In the genomic region with DNA sequence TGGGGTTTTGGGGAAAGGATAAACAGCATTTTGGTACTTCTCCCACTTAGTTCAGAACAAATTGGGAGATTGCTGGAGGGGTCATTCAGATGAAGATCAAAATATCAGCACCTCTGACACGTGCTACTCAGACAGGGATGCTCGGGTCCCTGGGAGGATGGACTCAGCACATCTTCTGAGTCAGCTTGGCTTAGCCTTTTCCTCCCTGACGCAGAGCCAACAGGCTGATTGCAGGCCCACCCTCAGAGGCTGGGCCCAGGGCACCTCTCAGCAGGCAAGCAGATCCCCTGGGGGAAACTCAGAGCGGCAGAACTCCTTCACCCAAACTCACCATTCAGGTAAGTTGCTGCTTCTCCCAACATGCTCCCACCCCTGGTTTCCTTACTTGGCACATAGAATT, we compare ENCODE assay signal across 24 cellular contexts.
"Had no signal": no experiment of that assay in that cellular context is flagged by ENCODE, and none has a peak within 500 bp of the region (broad histone marks: within the 10 kb centered on the region; RNA-seq: fewer than 3 reads in every experiment).

No MANE protein-coding gene starts in this region.

- H3K27ac ChIP-seq: colonic mucosa, pancreas, prostate gland, SK-N-MC, VCaP had no signal

- H3K27ac Mint-ChIP-seq: activated CD4-positive, alpha-beta memory T cell treated with anti-CD3 and anti-CD28 coated beads, Interleukin-2, amount 10 ng/mL, durations not matched to agents 7 days and 5 days; activated CD4-positive, alpha-beta T cell treated with anti-CD3 and anti-CD28 coated beads, Interleukin-2, amount 10 ng/mL, durations not matched to agents 24 days and 14 days; activated naive CD4-positive, alpha-beta T cell treated with anti-CD3 and anti-CD28 coated beads, Interleukin-2, amount 50 U/mL, for 72 hours; activated T-helper 2 cell treated with anti-CD3 and anti-CD28 coated beads, Interferon-gamma antibody, Interleukin-2, Interleukin-4, amounts not matched to agents 10 μg/mL and 5 μg/mL and 100 μg/mL, durations not matched to agents 14 hours and 24 hours and 36 hours had no signal

- H3K4me3 ChIP-seq: body of pancreas, colonic mucosa, left ventricle myocardium inferior, lung, mucosa of descending colon, pancreas, prostate gland, SK-N-MC had no signal

- H3K36me3 ChIP-seq: colonic mucosa, left ventricle myocardium inferior, pancreas, prostate gland had no signal

- H3K4me3 Mint-ChIP-seq: activated CD4-positive, alpha-beta memory T cell treated with anti-CD3 and anti-CD28 coated beads, Interleukin-2, amount 10 ng/mL, durations not matched to agents 7 days and 5 days; activated CD4-positive, alpha-beta T cell treated with anti-CD3 and anti-CD28 coated beads, Interleukin-2, amount 10 ng/mL, durations not matched to agents 24 days and 14 days; naive B cell had no signal

- DNase-seq: activated CD4-positive, alpha-beta memory T cell treated with anti-CD3 and anti-CD28 coated beads, Interleukin-2, amount 10 ng/mL, durations not matched to agents 7 days and 5 days; activated CD4-positive, alpha-beta T cell treated with anti-CD3 and anti-CD28 coated beads, Interleukin-2, amount 10 ng/mL, durations not matched to agents 24 days and 14 days; anterior cingulate cortex; body of pancreas; colonic mucosa; effector memory CD4-positive, alpha-beta T cell; erythroblast; head of caudate nucleus; hypothalamus; left ventricle myocardium inferior; mesendoderm; mucosa of descending colon; naive B cell; nephron progenitor cell; pancreas; stimulated activated naive CD4-positive, alpha-beta T cell treated with Interleukin-2 at 50 U/mL for 16 hours; trophoblast cell had no signal

- ATAC-seq: activated CD4-positive, CD25-positive, alpha-beta regulatory T cell treated with anti-CD3 and anti-CD28 coated beads, Interleukin-2, amount 50 U/mL, for 24 hours; activated naive CD4-positive, alpha-beta T cell treated with anti-CD3 and anti-CD28 coated beads, Interleukin-2, amount 50 U/mL, for 72 hours; body of pancreas; mucosa of descending colon; pancreas had no signal

- H3K4me1 ChIP-seq: colonic mucosa, prostate gland had no signal

- H3K27me3 ChIP-seq: body of pancreas, colonic mucosa, pancreas had no signal

- H3K4me1 Mint-ChIP-seq: activated CD4-positive, alpha-beta memory T cell treated with anti-CD3 and anti-CD28 coated beads, Interleukin-2, amount 10 ng/mL, durations not matched to agents 7 days and 5 days had no signal

- H3K9me3 ChIP-seq: colonic mucosa, mucosa of descending colon, pancreas, prostate gland had no signal
